In the genomic region with DNA sequence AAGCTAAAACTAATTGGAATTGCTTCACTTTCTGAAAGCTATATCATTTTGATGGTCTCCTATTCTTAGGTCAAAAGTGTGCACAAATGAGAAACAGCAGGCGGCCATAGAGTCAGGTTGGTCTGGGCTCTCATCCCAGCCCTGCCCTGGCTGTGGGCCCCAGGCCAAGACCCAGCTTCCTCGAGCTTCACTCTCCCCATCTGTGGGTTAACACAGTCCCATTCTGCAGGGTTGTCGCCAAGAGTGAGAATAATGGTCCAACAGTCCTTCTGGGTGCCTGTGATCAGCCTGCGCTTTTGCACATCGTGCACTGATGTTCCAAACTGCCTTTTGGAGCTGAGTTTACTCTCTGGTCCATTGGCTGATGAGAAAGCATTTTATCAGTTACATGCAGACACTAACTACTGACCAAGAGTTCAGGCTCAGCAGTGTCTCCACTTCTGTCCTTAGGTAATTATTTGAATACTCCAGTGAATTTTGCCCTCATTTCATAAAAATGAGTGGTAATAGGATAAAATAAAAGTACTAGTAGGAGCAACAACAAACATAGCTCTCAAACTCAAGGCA, we compare ENCODE assay signal across 12 cellular contexts.
DNase-seq lines count a peak whose midpoint lies in the region; TF ChIP-seq lines count a peak whose summit lies in the region.
"Had no signal": no experiment of that assay in that cellular context is flagged by ENCODE, and none has a peak within 500 bp of the region (broad histone marks: within the 10 kb centered on the region; RNA-seq: fewer than 3 reads in every experiment).

No MANE protein-coding gene starts in this region.

- H3K4me1 Mint-ChIP-seq in brain, result peaks cover 94% of the 10 kb centered on the region

- TF ChIP-seq CTCF in brain (conservative IDR thresholded peaks at IDR 0.05) (no peak), GM10266 (IDR thresholded peaks at IDR 0.05; ENCODE audit: control insufficient read depth, insufficient read depth, low read depth, missing control alignments) (no peak)

- H3K27me3 Mint-ChIP-seq in brain, result no peaks in the 10 kb centered on the region
- H3K27me3 Mint-ChIP-seq: activated CD4-positive, alpha-beta memory T cell treated with anti-CD3 and anti-CD28 coated beads, Interleukin-2, amount 10 ng/mL, durations not matched to agents 7 days and 5 days; memory B cell had no signal

- DNase-seq in DMS 273 treated with DMSO at 0.1 percent for 48 hours (lab: John Stamatoyannopoulos, UW) (peak; percentile 79), NCI-H2081 treated with DMSO at 0.1 percent for 48 hours (lab: John Stamatoyannopoulos, UW) (peak; percentile 67), hippocampal formation (lab: John Stamatoyannopoulos, UW) (peak; percentile 63 to 68), GM10266 (ENCODE audit: extremely low spot score) (no peak), dedifferentiated amniotic fluid mesenchymal stem cell (ENCODE audit: extremely low spot score) (no peak), HT-29 (ENCODE audit: low spot score) (no peak)
- DNase-seq in central memory CD4-positive, alpha-beta T cell, result no peak
- DNase-seq: activated CD4-positive, alpha-beta memory T cell treated with anti-CD3 and anti-CD28 coated beads, Interleukin-2, amount 10 ng/mL, durations not matched to agents 7 days and 5 days; activated naive CD4-positive, alpha-beta T cell treated with anti-CD3 and anti-CD28 coated beads, Interleukin-2, amount 50 U/mL, for 16 hours; stimulated activated CD4-positive, alpha-beta T cell treated with anti-CD3 and anti-CD28 coated beads, Interleukin-4, amount 100 ng/mL, for 4 hours had no signal

- peak overlapping the region in 4 of 5 experiments; percentile 57 to 93 (median 78) for H3K27ac Mint-ChIP-seq in brain
- H3K27ac Mint-ChIP-seq: activated CD4-positive, alpha-beta memory T cell treated with anti-CD3 and anti-CD28 coated beads, Interleukin-2, amount 10 ng/mL, durations not matched to agents 7 days and 5 days; memory B cell had no signal

- peak overlapping the region in 3 of 5 experiments; percentile 23 to 78 (median 45) for H3K4me3 Mint-ChIP-seq in brain
- H3K4me3 Mint-ChIP-seq: activated CD4-positive, alpha-beta memory T cell treated with anti-CD3 and anti-CD28 coated beads, Interleukin-2, amount 10 ng/mL, durations not matched to agents 7 days and 5 days; memory B cell had no signal

- peaks cover 3% of the 10 kb centered on the region for H3K36me3 Mint-ChIP-seq in brain
- H3K36me3 Mint-ChIP-seq: memory B cell had no signal

- no peaks in the 10 kb centered on the region for H3K9me3 Mint-ChIP-seq in brain
- H3K9me3 Mint-ChIP-seq: activated CD4-positive, alpha-beta memory T cell treated with anti-CD3 and anti-CD28 coated beads, Interleukin-2, amount 10 ng/mL, durations not matched to agents 7 days and 5 days; memory B cell had no signal

Comparison
In these comparisons a context has a peak if more than half of its experiments do, and no peak if none do; other contexts are left out.
1. DNase-seq: peak in DMS 273 treated with DMSO at 0.1 percent for 48 hours (single experiment), NCI-H2081 treated with DMSO at 0.1 percent for 48 hours (single experiment) and hippocampal formation (2 of 2); none in GM10266 (single experiment), central memory CD4-positive, alpha-beta T cell (single experiment), dedifferentiated amniotic fluid mesenchymal stem cell (single experiment) and HT-29 (single experiment).